Comparison of ENCODE assay signal across 8 cellular contexts in the genomic region with DNA sequence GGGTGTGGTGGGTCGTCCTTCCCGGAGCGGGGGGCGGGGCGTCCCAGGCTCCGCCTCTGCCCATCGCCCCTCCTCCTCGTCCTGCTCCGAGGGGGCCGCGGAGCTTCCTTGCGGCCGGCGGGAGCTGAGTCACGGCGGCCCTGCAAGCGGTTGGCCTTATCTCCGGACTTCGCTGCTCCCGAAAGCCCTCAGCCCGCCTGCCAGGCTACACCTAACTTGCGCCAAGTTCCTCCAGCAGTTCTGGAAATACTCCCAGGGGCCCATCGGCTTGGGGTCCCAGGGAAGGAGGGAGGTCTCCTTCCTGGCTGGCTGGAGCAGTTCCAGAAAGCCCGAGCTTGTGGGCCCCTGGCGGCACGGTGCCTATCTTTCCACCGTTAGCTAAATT. TPM values are rescaled to one million over a fixed set of nuclear protein-coding genes. Genes with fewer than 3 reads are reported as not detected.
DNase-seq lines count a peak whose midpoint lies in the region; ATAC-seq and TF ChIP-seq lines count a peak whose summit lies in the region.

No MANE protein-coding gene starts in this region.

- H3K27me3 ChIP-seq in gastroesophageal sphincter: no peaks in the 10 kb centered on the region
- H3K27me3 ChIP-seq in neutrophil: no peaks in the 10 kb centered on the region
- H3K27me3 ChIP-seq in tibial artery: no peaks in the 10 kb centered on the region

- in situ Hi-C loops in Caki2 (cut with HindIII; ENCODE audit: low pct_unique_long_range_greater_than_20kb, low sequenced_read_pairs): no loop called here

- WGBS in gastroesophageal sphincter (ENCODE audit: low coverage in 1 of 2), 2 donors: no CpG with 5 or more reads among the region's 27 CpGs

- no peak for TF ChIP-seq EP300 in gastroesophageal sphincter (IDR thresholded peaks at IDR 0.05)

- CTCF ChIA-PET in RWPE1 (lab: Yijun Ruan, JAX): interaction anchor here (0.9 to 2.9 kb wide), 5 partner anchors 13 to 62 kb away, joined by 3 to 21 read pairs (median 5); a partner anchor contains a TSS
- CTCF ChIA-PET in activated naive CD4-positive, alpha-beta T cell treated with anti-CD3 and anti-CD28 coated beads, Interleukin-2, amount 10 ng/mL, durations not matched to agents 7 days and 5 days (lab: Charles Lee): interaction anchor here (0.9 to 1.9 kb wide), 6 partner anchors 14 to 121 kb away, joined by 3 to 7 read pairs (median 4); a partner anchor contains a TSS

- H3K9me3 ChIP-seq in gastroesophageal sphincter: no peaks in the 10 kb centered on the region
- no peaks in the 10 kb centered on the region for H3K9me3 ChIP-seq in neutrophil
- H3K9me3 ChIP-seq in tibial artery: no peaks in the 10 kb centered on the region

- peak; percentile 82 for ATAC-seq in GM19463 (IDR thresholded peaks at IDR 0.05; ENCODE audit: unreplicated experiment)
- ATAC-seq in gastroesophageal sphincter: peak; percentile 80

- no peak for TF ChIP-seq CTCF in RWPE1 (conservative IDR thresholded peaks at IDR 0.05; ENCODE audit: low read depth)
- peak in 2 of 4 experiments; percentile 25 to 33 for TF ChIP-seq CTCF in gastroesophageal sphincter (IDR thresholded peaks at IDR 0.05)
- no peak for TF ChIP-seq CTCF in neutrophil (IDR thresholded peaks at IDR 0.05)
- TF ChIP-seq CTCF in tibial artery (IDR thresholded peaks at IDR 0.05): no peak

- intact Hi-C loops in tibial artery (cut with DNase I; ENCODE audit: low total_unique reads): loop anchor here (2.0 to 5.0 kb wide), 2 partner anchors 54 to 59 kb away; a partner anchor contains a TSS

- peaks cover 55% of the 10 kb centered on the region for H3K27me3 Mint-ChIP-seq in activated naive CD4-positive, alpha-beta T cell treated with anti-CD3 and anti-CD28 coated beads, Interleukin-2, amount 10 ng/mL, durations not matched to agents 7 days and 5 days

- H3K4me1 Mint-ChIP-seq in activated naive CD4-positive, alpha-beta T cell treated with anti-CD3 and anti-CD28 coated beads, Interleukin-2, amount 10 ng/mL, durations not matched to agents 7 days and 5 days: peaks cover 17% of the 10 kb centered on the region

- peak overlapping the region; percentile 100 for H3K27ac ChIP-seq in RWPE1
- peak overlapping the region; percentile 80 to 97 (median 96) for H3K27ac ChIP-seq in gastroesophageal sphincter
- H3K27ac ChIP-seq in neutrophil: peak overlapping the region; percentile 89
- peak overlapping the region; percentile 94 for H3K27ac ChIP-seq in tibial artery

- peak overlapping the region; percentile 64 for H3K4me3 Mint-ChIP-seq in activated naive CD4-positive, alpha-beta T cell treated with anti-CD3 and anti-CD28 coated beads, Interleukin-2, amount 10 ng/mL, durations not matched to agents 7 days and 5 days

- H3K4me1 ChIP-seq in gastroesophageal sphincter (peaks cover 0 to 39% (median 17%) of the 10 kb centered on the region in 3 donors), neutrophil (ENCODE audit: control insufficient read depth in 1 of 2, insufficient read depth in 1 of 2, low read depth in 1 of 2, low read length in 1 of 2) (peaks cover 20% of the 10 kb centered on the region in 2 experiments), tibial artery (peaks cover 0 to 27% (median 23%) of the 10 kb centered on the region in 4 donors)

- H3K4me3 ChIP-seq in gastroesophageal sphincter: peak overlapping the region; percentile 23 to 56
- H3K4me3 ChIP-seq in neutrophil (ENCODE audit: low read depth in 1 of 2, low read length in 1 of 2): peak overlapping the region; percentile 65 to 80
- peak overlapping the region; percentile 52 to 61 for H3K4me3 ChIP-seq in tibial artery

- H3K27ac Mint-ChIP-seq in activated naive CD4-positive, alpha-beta T cell treated with anti-CD3 and anti-CD28 coated beads, Interleukin-2, amount 10 ng/mL, durations not matched to agents 7 days and 5 days: no peak overlapping the region

- DNase-seq in Caki2 (ENCODE audit: low read depth) (peak; percentile 93), HS-27A (ENCODE audit: low read depth) (peak; percentile 56), RWPE1 (ENCODE audit: low spot score) (peak; percentile 97), tibial artery (peak; percentile 90 to 95)
- DNase-seq in activated naive CD4-positive, alpha-beta T cell treated with anti-CD3 and anti-CD28 coated beads, Interleukin-2, amount 10 ng/mL, durations not matched to agents 7 days and 5 days: peak; percentile 50

- no peaks in the 10 kb centered on the region for H3K36me3 ChIP-seq in gastroesophageal sphincter
- H3K36me3 ChIP-seq in neutrophil: no peaks in the 10 kb centered on the region
- H3K36me3 ChIP-seq in tibial artery: no peaks in the 10 kb centered on the region

- no peaks in the 10 kb centered on the region for H3K9me3 Mint-ChIP-seq in activated naive CD4-positive, alpha-beta T cell treated with anti-CD3 and anti-CD28 coated beads, Interleukin-2, amount 10 ng/mL, durations not matched to agents 7 days and 5 days

- TF ChIP-seq POLR2A in gastroesophageal sphincter (IDR thresholded peaks at IDR 0.05): peak; percentile 50 to 61

- no peaks in the 10 kb centered on the region for H3K36me3 Mint-ChIP-seq in activated naive CD4-positive, alpha-beta T cell treated with anti-CD3 and anti-CD28 coated beads, Interleukin-2, amount 10 ng/mL, durations not matched to agents 7 days and 5 days

- POLR2A ChIA-PET in RWPE1 (lab: Yijun Ruan, JAX; ENCODE audit: low non-redundant PET): interaction anchor here (1.0 to 2.4 kb wide), 5 partner anchors 27 to 60 kb away, joined by 3 to 11 read pairs (median 6); a partner anchor contains a TSS

RNA-seq across cellular contexts. Expression of a gene that starts 54.2 kb away (rescaled TPM):
- total RNA-seq in Caki2 (2014; rRNA removed; shearing (Covaris generic); ENCODE audit: low replicate concordance): 62.5 and 74.1 TPM in 2 replicates
- total RNA-seq in gastroesophageal sphincter: 10 to 100 TPM; 15.1 to 25.7 (median 21.0) TPM

RNA-seq across cellular contexts. Expression of a gene that starts 59.6 kb away (rescaled TPM):
- 36.4 and 36.9 TPM in 2 replicates for total RNA-seq in Caki2 (2014; rRNA removed; shearing (Covaris generic); ENCODE audit: low replicate concordance)
- total RNA-seq in gastroesophageal sphincter: 100 to 1,000 TPM in 2 of 4 donors, 10 to 100 TPM in 2; 46.0 to 113 (median 89.2) TPM

Comparison
In these comparisons a context has a peak if more than half of its experiments do, and no peak if none do; other contexts are left out.
1. Peak in every context shown above with its lines: DNase-seq, ATAC-seq, H3K4me3 ChIP-seq and H3K27ac ChIP-seq.